Comparison of ENCODE assay signal across 28 cellular contexts in the genomic region with DNA sequence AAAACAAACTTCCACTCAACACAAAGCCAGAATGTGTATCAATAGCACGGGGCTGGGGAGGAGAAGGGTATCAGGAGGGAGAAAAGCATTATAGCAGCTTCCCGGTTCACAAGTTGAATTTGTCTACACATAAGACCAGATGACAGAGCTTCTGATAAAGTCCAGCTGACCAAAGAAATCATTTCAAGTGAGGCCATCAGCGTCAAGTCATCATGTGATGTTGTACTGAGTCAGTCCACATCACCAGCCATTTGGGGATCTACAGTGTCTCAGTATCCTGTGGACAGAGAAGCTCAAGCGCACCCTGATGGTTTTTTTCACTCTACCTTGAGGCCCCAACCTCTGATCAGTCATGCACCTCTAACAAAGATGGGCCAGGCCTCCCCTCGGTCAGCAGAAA. TPM values are rescaled to one million over a fixed set of nuclear protein-coding genes. Genes with fewer than 3 reads are reported as not detected.
DNase-seq lines count a peak whose midpoint lies in the region; ATAC-seq and TF ChIP-seq lines count a peak whose summit lies in the region.
"Had no signal": no experiment of that assay in that cellular context is flagged by ENCODE, and none has a peak within 500 bp of the region (broad histone marks: within the 10 kb centered on the region; RNA-seq: fewer than 3 reads in every experiment).

No MANE protein-coding gene starts in this region.

- TF ChIP-seq CTCF in WTC11 (IDR thresholded peaks at IDR 0.05): no peak
- TF ChIP-seq CTCF in esophagus squamous epithelium (IDR thresholded peaks at IDR 0.05): no peak
- TF ChIP-seq CTCF in Caco-2 (IDR thresholded peaks at IDR 0.05; ENCODE audit: insufficient read depth in 1 of 2, low read depth in 1 of 2, low read length in 1 of 2, severe bottlenecking in 1 of 2, unreplicated experiment in 1 of 2): no peak

- peak; percentile 44 for ATAC-seq in left ventricle myocardium superior
- ATAC-seq in WTC11: no peak
- no peak for ATAC-seq in GM21526 (IDR thresholded peaks at IDR 0.05; ENCODE audit: low FRiP score, unreplicated experiment)
- ATAC-seq: A549; activated CD4-positive, alpha-beta T cell treated with anti-CD3 and anti-CD28 coated beads for 36 hours; HCT116; PC-3; T-cell had no signal

- POLR2A ChIA-PET in WTC11 (lab: Charles Lee): no interaction called here
- POLR2A ChIA-PET in Caco-2 (lab: Charles Lee): no interaction called here

- H3K9me3 ChIP-seq in esophagus squamous epithelium: no peaks in the 10 kb centered on the region
- H3K9me3 ChIP-seq in Caco-2: no peaks in the 10 kb centered on the region
- H3K9me3 ChIP-seq: A549, transverse colon had no signal

- H3K27me3 ChIP-seq in esophagus squamous epithelium (no peaks in the 10 kb centered on the region), Caco-2 (replicated peaks; ENCODE audit: control insufficient read depth, insufficient read depth, low read length) (no peaks in the 10 kb centered on the region)
- H3K27me3 ChIP-seq: transverse colon had no signal

- H3K36me3 ChIP-seq in esophagus squamous epithelium: no peaks in the 10 kb centered on the region
- H3K36me3 ChIP-seq in Caco-2 (ENCODE audit: control insufficient read depth, insufficient read depth, low read length): no peaks in the 10 kb centered on the region
- H3K36me3 ChIP-seq: transverse colon had no signal

- no peak overlapping the region for H3K27ac ChIP-seq in esophagus squamous epithelium
- H3K27ac ChIP-seq: A549, C4-2B, transverse colon had no signal

- intact Hi-C loops in left ventricle myocardium superior (cut with micrococcal nuclease): no loop called here
- intact Hi-C loops in cardiac septum (cut with DNase I): no loop called here
- intact Hi-C loops in esophagus squamous epithelium (cut with DNase I): no loop called here
- intact Hi-C loops in Caco-2 (cut with micrococcal nuclease; ENCODE audit: unreplicated experiment): loop anchor here (5.0 to 10.0 kb wide), 2 partner anchors 143 to 625 kb away; no protein-coding TSS in a partner anchor

- H3K4me1 ChIP-seq in esophagus squamous epithelium: peaks cover 0 to 25% (median 11%) of the 10 kb centered on the region in 3 donors
- peaks cover 18% of the 10 kb centered on the region for H3K4me1 ChIP-seq in Caco-2
- H3K4me1 ChIP-seq: A549 had no signal

- H3K4me3 ChIP-seq in esophagus squamous epithelium (no peak overlapping the region), Caco-2 (ENCODE audit: low read depth, low read length) (no peak overlapping the region)
- H3K4me3 ChIP-seq: A549, lung, transverse colon had no signal

- no peak overlapping the region for H3K4me3 Mint-ChIP-seq in WTC11
- no peak overlapping the region for H3K4me3 Mint-ChIP-seq in Caco-2 (ENCODE audit: unreplicated experiment)
- H3K4me3 Mint-ChIP-seq: activated CD4-positive, alpha-beta T cell treated with anti-CD3 and anti-CD28 coated beads for 36 hours; activated T-cell treated with anti-CD3 and anti-CD28 coated beads, Interleukin-2, amount 50 U/mL, for 4 hours; central memory CD8-positive, alpha-beta T cell; stimulated activated naive CD8-positive, alpha-beta T cell treated with anti-CD3 and anti-CD28 coated beads, Interleukin-15, Interleukin-2, amounts not matched to agents 100 ng/mL and 50 ng/mL, for 24 hours; T-cell had no signal

- CTCF ChIA-PET in WTC11 (lab: Charles Lee) (interaction anchor here (1.1 to 2.1 kb wide), 4 partner anchors 33 to 1282 kb away, joined by 4 to 5 read pairs (median 4); a partner anchor contains a TSS), Caco-2 (lab: Charles Lee) (interaction anchor here (0.6 to 1.7 kb wide), 4 partner anchors 8 to 1139 kb away, joined by 3 to 5 read pairs (median 4); no protein-coding TSS in a partner anchor)

- H3K36me3 Mint-ChIP-seq in WTC11: no peaks in the 10 kb centered on the region; the same call in 1 of the 2 replicates
- H3K36me3 Mint-ChIP-seq in Caco-2 (ENCODE audit: insufficient read depth, unreplicated experiment): no peaks in the 10 kb centered on the region
- H3K36me3 Mint-ChIP-seq: T-cell had no signal

- H3K4me1 Mint-ChIP-seq in WTC11: peaks cover 18% of the 10 kb centered on the region
- H3K4me1 Mint-ChIP-seq in Caco-2 (ENCODE audit: low read depth, unreplicated experiment): peaks cover 21% of the 10 kb centered on the region

- H3K27ac Mint-ChIP-seq in WTC11 (no peak overlapping the region), Caco-2 (ENCODE audit: unreplicated experiment) (no peak overlapping the region)
- H3K27ac Mint-ChIP-seq: activated CD4-positive, alpha-beta T cell treated with anti-CD3 and anti-CD28 coated beads for 36 hours; stimulated activated naive CD8-positive, alpha-beta T cell treated with anti-CD3 and anti-CD28 coated beads, Interleukin-15, Interleukin-2, amounts not matched to agents 100 ng/mL and 50 ng/mL, for 24 hours; T-cell had no signal

- H3K9me3 Mint-ChIP-seq in WTC11 (no peaks in the 10 kb centered on the region), Caco-2 (ENCODE audit: unreplicated experiment) (no peaks in the 10 kb centered on the region)
- H3K9me3 Mint-ChIP-seq: activated T-cell treated with anti-CD3 and anti-CD28 coated beads, Interleukin-2, amount 50 U/mL, for 4 hours; central memory CD8-positive, alpha-beta T cell; stimulated activated naive CD8-positive, alpha-beta T cell treated with anti-CD3 and anti-CD28 coated beads, Interleukin-15, Interleukin-2, amounts not matched to agents 100 ng/mL and 50 ng/mL, for 24 hours; T-cell had no signal

- WGBS in esophagus squamous epithelium, 2 donors: 72 to 82% methylated on average over 5 of the region's 5 CpGs

- no peak for TF ChIP-seq POLR2A in esophagus squamous epithelium (IDR thresholded peaks at IDR 0.05)

- no TSS peak for BruUV-seq in Caco-2 (replicated peaks; lab: Mats Ljungman, UMichigan)

- DNase-seq in left ventricle myocardium superior: no peak
- DNase-seq in cardiac septum (ENCODE audit: low spot score): no peak
- peak; percentile 63 for DNase-seq in RKO (ENCODE audit: low spot score)
- DNase-seq in fibroblast of peridontal ligament (ENCODE audit: extremely low read depth): peak; percentile 33
- no peak for DNase-seq in WTC11 (ENCODE audit: low spot score)
- no peak for DNase-seq in esophagus squamous epithelium (lab: John Stamatoyannopoulos, UW)
- no peak for DNase-seq in Caco-2
- DNase-seq: activated CD4-positive, alpha-beta T cell treated with anti-CD3 and anti-CD28 coated beads for 36 hours; activated naive CD4-positive, alpha-beta T cell; activated T-cell treated with anti-CD3 and anti-CD28 coated beads, Interleukin-2, amount 50 U/mL, for 4 hours; amygdala; KG1; kidney; NCI-H1048; NCI-H2029 treated with DMSO at 0.1 percent for 48 hours; NCI-H345; NCI-H82; stimulated activated CD4-positive, alpha-beta T cell treated with anti-CD3 and anti-CD28 coated beads, Interleukin-4, amount 100 ng/mL, for 24 hours; T-cell; transverse colon had no signal

- H3K27me3 Mint-ChIP-seq in WTC11 (ENCODE audit: low read depth): no peaks in the 10 kb centered on the region
- H3K27me3 Mint-ChIP-seq in Caco-2 (ENCODE audit: insufficient read depth, unreplicated experiment): no peaks in the 10 kb centered on the region
- H3K27me3 Mint-ChIP-seq: activated CD4-positive, alpha-beta T cell treated with anti-CD3 and anti-CD28 coated beads for 36 hours; central memory CD8-positive, alpha-beta T cell; stimulated activated naive CD8-positive, alpha-beta T cell treated with anti-CD3 and anti-CD28 coated beads, Interleukin-15, Interleukin-2, amounts not matched to agents 100 ng/mL and 50 ng/mL, for 24 hours; T-cell had no signal

TF ChIP-seq in WTC11, 78 proteins besides CTCF, POLR2A, EP300 and RAD21 (continues in another document):
- TF ChIP-seq IRF2 (CRISPR knock-in tag; IDR thresholded peaks at IDR 0.05; ENCODE audit: borderline replicate concordance, low read depth) (no peak), ZNF671 (CRISPR knock-in tag; IDR thresholded peaks at IDR 0.05) (no peak), PRRX2 (CRISPR knock-in tag; IDR thresholded peaks at IDR 0.05) (no peak), TP53 (CRISPR knock-in tag; IDR thresholded peaks at IDR 0.05) (no peak), TEAD4 (CRISPR knock-in tag; IDR thresholded peaks at IDR 0.05) (no peak)
- TF ChIP-seq, protein P1, sequence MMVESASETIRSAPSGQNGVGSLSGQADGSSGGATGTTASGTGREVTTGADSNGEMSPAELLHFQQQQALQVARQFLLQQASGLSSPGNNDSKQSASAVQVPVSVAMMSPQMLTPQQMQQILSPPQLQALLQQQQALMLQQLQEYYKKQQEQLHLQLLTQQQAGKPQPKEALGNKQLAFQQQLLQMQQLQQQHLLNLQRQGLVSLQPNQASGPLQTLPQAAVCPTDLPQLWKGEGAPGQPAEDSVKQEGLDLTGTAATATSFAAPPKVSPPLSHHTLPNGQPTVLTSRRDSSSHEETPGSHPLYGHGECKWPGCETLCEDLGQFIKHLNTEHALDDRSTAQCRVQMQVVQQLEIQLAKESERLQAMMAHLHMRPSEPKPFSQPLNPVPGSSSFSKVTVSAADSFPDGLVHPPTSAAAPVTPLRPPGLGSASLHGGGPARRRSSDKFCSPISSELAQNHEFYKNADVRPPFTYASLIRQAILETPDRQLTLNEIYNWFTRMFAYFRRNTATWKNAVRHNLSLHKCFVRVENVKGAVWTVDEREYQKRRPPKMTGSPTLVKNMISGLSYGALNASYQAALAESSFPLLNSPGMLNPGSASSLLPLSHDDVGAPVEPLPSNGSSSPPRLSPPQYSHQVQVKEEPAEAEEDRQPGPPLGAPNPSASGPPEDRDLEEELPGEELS (CRISPR knock-in tag; IDR thresholded peaks at IDR 0.05): no peak
- TF ChIP-seq, protein P2, sequence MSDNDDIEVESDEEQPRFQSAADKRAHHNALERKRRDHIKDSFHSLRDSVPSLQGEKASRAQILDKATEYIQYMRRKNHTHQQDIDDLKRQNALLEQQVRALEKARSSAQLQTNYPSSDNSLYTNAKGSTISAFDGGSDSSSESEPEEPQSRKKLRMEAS (CRISPR knock-in tag; IDR thresholded peaks at IDR 0.05): no peak
- TF ChIP-seq, protein P3, sequence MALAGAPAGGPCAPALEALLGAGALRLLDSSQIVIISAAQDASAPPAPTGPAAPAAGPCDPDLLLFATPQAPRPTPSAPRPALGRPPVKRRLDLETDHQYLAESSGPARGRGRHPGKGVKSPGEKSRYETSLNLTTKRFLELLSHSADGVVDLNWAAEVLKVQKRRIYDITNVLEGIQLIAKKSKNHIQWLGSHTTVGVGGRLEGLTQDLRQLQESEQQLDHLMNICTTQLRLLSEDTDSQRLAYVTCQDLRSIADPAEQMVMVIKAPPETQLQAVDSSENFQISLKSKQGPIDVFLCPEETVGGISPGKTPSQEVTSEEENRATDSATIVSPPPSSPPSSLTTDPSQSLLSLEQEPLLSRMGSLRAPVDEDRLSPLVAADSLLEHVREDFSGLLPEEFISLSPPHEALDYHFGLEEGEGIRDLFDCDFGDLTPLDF (CRISPR knock-in tag; IDR thresholded peaks at IDR 0.05): no peak

RNA-seq across cellular contexts. Expression of a gene that starts 33.0 kb away (rescaled TPM):
- total RNA-seq in left ventricle myocardium superior (10.3 TPM), cardiac septum (10.6 TPM), WTC11 (2021) (44.1 to 64.8 TPM (median 45.7 TPM) in 3 replicates), esophagus squamous epithelium (10 to 100 TPM in 3 of 4 donors, 1 to 10 TPM in 1; 9.9 to 30.1 (median 14.6) TPM), Caco-2 (2022) (24.3 and 28.8 TPM in 2 replicates)

RNA-seq across cellular contexts. Expression of a gene that starts 42.5 kb away (rescaled TPM):
- total RNA-seq in left ventricle myocardium superior (25.8 TPM), cardiac septum (24.1 TPM), WTC11 (2021) (167 to 172 TPM (median 170 TPM) in 3 replicates), esophagus squamous epithelium (100 to 1,000 TPM; 320 to 932 (median 584) TPM), Caco-2 (2022) (41.1 and 45.0 TPM in 2 replicates)

Comparison
In these comparisons a context has a peak if more than half of its experiments do, and no peak if none do; other contexts are left out.
1. DNase-seq: peak in RKO (single experiment) and fibroblast of peridontal ligament (single experiment); none in left ventricle myocardium superior (single experiment), cardiac septum (single experiment), WTC11 (single experiment), esophagus squamous epithelium (single experiment) and Caco-2 (0 of 2).